1 cellular context compared by ENCODE assay signal in the genomic region with DNA sequence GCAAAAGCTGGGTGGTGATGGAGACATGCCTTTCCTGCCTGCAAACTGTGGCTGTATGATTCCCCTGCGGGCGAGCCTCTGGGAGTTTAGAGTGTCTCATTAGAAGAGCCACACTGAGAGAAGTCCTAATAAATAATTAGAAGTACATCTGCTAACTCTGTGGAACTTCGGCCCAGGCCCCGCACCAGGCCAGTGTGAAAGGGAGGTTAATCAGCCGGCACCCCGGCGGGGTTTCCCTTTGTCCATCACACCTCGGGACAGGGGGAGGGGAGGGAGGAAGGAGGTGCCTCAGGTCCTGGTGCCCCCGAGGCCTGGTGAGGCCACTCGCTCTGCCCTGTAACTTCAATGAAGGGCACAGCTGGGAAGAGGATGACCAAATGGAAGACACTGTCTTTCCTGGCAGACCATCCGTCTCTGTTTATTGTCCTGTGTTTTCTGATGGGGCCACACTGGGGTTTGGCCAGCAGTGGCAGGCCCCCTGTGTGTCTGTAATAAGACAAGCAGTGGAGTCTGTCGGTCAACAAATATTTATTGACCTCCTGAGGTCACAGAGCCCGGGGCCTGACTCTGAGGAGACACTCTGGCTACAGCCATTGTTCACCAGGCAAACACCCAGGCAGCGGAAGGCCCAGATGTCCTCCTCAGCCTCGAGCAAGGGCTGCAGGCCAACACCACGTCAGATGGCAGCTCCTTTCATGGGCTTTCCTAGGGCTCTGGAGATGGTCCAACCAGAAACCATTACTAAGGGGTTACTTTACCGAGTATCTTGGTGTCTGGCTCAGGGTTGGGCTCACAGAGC.
A peak's percentile ranks its signal among the peaks of the same experiment; 100 is the strongest.
TF ChIP-seq lines count a peak whose summit lies in the region.

No MANE protein-coding gene starts in this region.

TF ChIP-seq in HepG2, 621 proteins besides CTCF, POLR2A, EP300 and RAD21 (continued from another document and continues in another):
- TF ChIP-seq, protein P1, sequence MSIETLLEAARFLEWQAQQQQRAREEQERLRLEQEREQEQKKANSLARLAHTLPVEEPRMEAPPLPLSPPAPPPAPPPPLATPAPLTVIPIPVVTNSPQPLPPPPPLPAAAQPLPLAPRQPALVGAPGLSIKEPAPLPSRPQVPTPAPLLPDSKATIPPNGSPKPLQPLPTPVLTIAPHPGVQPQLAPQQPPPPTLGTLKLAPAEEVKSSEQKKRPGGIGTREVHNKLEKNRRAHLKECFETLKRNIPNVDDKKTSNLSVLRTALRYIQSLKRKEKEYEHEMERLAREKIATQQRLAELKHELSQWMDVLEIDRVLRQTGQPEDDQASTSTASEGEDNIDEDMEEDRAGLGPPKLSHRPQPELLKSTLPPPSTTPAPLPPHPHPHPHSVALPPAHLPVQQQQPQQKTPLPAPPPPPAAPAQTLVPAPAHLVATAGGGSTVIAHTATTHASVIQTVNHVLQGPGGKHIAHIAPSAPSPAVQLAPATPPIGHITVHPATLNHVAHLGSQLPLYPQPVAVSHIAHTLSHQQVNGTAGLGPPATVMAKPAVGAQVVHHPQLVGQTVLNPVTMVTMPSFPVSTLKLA (IDR thresholded peaks at IDR 0.05), result no peak
- 0 out of 2 replicates have a peak, but pooled peaks have one; percentile 25 for TF ChIP-seq SMYD3 (CRISPR knock-in tag; IDR thresholded peaks at IDR 0.05)
- TF ChIP-seq, protein P2, sequence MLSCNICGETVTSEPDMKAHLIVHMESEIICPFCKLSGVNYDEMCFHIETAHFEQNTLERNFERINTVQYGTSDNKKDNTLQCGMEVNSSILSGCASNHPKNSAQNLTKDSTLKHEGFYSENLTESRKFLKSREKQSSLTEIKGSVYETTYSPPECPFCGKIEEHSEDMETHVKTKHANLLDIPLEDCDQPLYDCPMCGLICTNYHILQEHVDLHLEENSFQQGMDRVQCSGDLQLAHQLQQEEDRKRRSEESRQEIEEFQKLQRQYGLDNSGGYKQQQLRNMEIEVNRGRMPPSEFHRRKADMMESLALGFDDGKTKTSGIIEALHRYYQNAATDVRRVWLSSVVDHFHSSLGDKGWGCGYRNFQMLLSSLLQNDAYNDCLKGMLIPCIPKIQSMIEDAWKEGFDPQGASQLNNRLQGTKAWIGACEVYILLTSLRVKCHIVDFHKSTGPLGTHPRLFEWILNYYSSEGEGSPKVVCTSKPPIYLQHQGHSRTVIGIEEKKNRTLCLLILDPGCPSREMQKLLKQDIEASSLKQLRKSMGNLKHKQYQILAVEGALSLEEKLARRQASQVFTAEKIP (CRISPR knock-in tag; IDR thresholded peaks at IDR 0.05; ENCODE audit: borderline replicate concordance), result no peak
- no peak for TF ChIP-seq SETDB1 (CRISPR knock-in tag; IDR thresholded peaks at IDR 0.05; ENCODE audit: borderline replicate concordance)
- TF ChIP-seq ATF7 (IDR thresholded peaks at IDR 0.05), result no peak
- no peak for TF ChIP-seq ATF7 (CRISPR knock-in tag; IDR thresholded peaks at IDR 0.05)
- TF ChIP-seq ETV5 (CRISPR knock-in tag; IDR thresholded peaks at IDR 0.05; ENCODE audit: borderline replicate concordance), result peak; percentile 49; the same call in 1 of the 2 replicates
- TF ChIP-seq NAIF1 (CRISPR knock-in tag; IDR thresholded peaks at IDR 0.05; ENCODE audit: borderline replicate concordance), result 0 out of 2 replicates have a peak, but pooled peaks have one; percentile 55
- TF ChIP-seq NCOA1 (CRISPR knock-in tag; IDR thresholded peaks at IDR 0.05), result no peak
- TF ChIP-seq, protein P3, sequence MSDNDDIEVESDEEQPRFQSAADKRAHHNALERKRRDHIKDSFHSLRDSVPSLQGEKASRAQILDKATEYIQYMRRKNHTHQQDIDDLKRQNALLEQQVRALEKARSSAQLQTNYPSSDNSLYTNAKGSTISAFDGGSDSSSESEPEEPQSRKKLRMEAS (IDR thresholded peaks at IDR 0.05), result peak; percentile 79
- TF ChIP-seq FOXC1 (CRISPR knock-in tag; IDR thresholded peaks at IDR 0.05; ENCODE audit: borderline replicate concordance), result no peak
- TF ChIP-seq, protein P4, sequence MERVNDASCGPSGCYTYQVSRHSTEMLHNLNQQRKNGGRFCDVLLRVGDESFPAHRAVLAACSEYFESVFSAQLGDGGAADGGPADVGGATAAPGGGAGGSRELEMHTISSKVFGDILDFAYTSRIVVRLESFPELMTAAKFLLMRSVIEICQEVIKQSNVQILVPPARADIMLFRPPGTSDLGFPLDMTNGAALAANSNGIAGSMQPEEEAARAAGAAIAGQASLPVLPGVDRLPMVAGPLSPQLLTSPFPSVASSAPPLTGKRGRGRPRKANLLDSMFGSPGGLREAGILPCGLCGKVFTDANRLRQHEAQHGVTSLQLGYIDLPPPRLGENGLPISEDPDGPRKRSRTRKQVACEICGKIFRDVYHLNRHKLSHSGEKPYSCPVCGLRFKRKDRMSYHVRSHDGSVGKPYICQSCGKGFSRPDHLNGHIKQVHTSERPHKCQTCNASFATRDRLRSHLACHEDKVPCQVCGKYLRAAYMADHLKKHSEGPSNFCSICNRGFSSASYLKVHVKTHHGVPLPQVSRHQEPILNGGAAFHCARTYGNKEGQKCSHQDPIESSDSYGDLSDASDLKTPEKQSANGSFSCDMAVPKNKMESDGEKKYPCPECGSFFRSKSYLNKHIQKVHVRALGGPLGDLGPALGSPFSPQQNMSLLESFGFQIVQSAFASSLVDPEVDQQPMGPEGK (CRISPR knock-in tag; IDR thresholded peaks at IDR 0.05), result peak; percentile 80
- TF ChIP-seq ZNF777 (CRISPR knock-in tag; IDR thresholded peaks at IDR 0.05), result no peak
- TF ChIP-seq ZNF709 (CRISPR knock-in tag; IDR thresholded peaks at IDR 0.05), result no peak
- peak; percentile 31; the same call in 1 of the 2 replicates for TF ChIP-seq POLR2G (IDR thresholded peaks at IDR 0.05; ENCODE audit: low read depth, low read length)
- peak; percentile 23; the same call in 1 of the 2 replicates for TF ChIP-seq ONECUT2 (CRISPR knock-in tag; IDR thresholded peaks at IDR 0.05)
- peak; percentile 83 for TF ChIP-seq MED1 (CRISPR knock-in tag; IDR thresholded peaks at IDR 0.05)
- TF ChIP-seq, protein P5, sequence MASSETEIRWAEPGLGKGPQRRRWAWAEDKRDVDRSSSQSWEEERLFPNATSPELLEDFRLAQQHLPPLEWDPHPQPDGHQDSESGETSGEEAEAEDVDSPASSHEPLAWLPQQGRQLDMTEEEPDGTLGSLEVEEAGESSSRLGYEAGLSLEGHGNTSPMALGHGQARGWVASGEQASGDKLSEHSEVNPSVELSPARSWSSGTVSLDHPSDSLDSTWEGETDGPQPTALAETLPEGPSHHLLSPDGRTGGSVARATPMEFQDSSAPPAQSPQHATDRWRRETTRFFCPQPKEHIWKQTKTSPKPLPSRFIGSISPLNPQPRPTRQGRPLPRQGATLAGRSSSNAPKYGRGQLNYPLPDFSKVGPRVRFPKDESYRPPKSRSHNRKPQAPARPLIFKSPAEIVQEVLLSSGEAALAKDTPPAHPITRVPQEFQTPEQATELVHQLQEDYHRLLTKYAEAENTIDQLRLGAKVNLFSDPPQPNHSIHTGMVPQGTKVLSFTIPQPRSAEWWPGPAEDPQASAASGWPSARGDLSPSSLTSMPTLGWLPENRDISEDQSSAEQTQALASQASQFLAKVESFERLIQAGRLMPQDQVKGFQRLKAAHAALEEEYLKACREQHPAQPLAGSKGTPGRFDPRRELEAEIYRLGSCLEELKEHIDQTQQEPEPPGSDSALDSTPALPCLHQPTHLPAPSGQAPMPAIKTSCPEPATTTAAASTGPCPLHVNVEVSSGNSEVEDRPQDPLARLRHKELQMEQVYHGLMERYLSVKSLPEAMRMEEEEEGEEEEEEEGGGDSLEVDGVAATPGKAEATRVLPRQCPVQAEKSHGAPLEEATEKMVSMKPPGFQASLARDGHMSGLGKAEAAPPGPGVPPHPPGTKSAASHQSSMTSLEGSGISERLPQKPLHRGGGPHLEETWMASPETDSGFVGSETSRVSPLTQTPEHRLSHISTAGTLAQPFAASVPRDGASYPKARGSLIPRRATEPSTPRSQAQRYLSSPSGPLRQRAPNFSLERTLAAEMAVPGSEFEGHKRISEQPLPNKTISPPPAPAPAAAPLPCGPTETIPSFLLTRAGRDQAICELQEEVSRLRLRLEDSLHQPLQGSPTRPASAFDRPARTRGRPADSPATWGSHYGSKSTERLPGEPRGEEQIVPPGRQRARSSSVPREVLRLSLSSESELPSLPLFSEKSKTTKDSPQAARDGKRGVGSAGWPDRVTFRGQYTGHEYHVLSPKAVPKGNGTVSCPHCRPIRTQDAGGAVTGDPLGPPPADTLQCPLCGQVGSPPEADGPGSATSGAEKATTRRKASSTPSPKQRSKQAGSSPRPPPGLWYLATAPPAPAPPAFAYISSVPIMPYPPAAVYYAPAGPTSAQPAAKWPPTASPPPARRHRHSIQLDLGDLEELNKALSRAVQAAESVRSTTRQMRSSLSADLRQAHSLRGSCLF (CRISPR knock-in tag; IDR thresholded peaks at IDR 0.05; ENCODE audit: borderline replicate concordance), result no peak
- no peak for TF ChIP-seq PLRG1 (conservative IDR thresholded peaks at IDR 0.05)
- TF ChIP-seq MYC (CRISPR knock-in tag; IDR thresholded peaks at IDR 0.05; ENCODE audit: borderline replicate concordance), result no peak
- TF ChIP-seq MAF1 (CRISPR knock-in tag; IDR thresholded peaks at IDR 0.05; ENCODE audit: borderline replicate concordance), result no peak; the same call in 1 of the 2 replicates
- TF ChIP-seq ZNF24 (IDR thresholded peaks at IDR 0.05), result no peak
- peak; percentile 21; the same call in 1 of the 2 replicates for TF ChIP-seq POGZ (CRISPR knock-in tag; IDR thresholded peaks at IDR 0.05)
- TF ChIP-seq TAF1 (CRISPR knock-in tag; IDR thresholded peaks at IDR 0.05), result no peak
- TF ChIP-seq SALL1 (CRISPR knock-in tag; IDR thresholded peaks at IDR 0.05), result peak; percentile 89
- TF ChIP-seq ZSCAN22 (CRISPR knock-in tag; IDR thresholded peaks at IDR 0.05), result no peak
- peak; percentile 65; the same call in 1 of the 2 replicates for TF ChIP-seq KDM6A (CRISPR knock-in tag; IDR thresholded peaks at IDR 0.05; ENCODE audit: low read depth)
- TF ChIP-seq, protein P6, sequence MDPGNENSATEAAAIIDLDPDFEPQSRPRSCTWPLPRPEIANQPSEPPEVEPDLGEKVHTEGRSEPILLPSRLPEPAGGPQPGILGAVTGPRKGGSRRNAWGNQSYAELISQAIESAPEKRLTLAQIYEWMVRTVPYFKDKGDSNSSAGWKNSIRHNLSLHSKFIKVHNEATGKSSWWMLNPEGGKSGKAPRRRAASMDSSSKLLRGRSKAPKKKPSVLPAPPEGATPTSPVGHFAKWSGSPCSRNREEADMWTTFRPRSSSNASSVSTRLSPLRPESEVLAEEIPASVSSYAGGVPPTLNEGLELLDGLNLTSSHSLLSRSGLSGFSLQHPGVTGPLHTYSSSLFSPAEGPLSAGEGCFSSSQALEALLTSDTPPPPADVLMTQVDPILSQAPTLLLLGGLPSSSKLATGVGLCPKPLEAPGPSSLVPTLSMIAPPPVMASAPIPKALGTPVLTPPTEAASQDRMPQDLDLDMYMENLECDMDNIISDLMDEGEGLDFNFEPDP (CRISPR knock-in tag; conservative IDR thresholded peaks at IDR 0.05), result no peak
- TF ChIP-seq CHD2 (IDR thresholded peaks at IDR 0.05; ENCODE audit: low read depth, low read length), result no peak
- TF ChIP-seq, protein P7, sequence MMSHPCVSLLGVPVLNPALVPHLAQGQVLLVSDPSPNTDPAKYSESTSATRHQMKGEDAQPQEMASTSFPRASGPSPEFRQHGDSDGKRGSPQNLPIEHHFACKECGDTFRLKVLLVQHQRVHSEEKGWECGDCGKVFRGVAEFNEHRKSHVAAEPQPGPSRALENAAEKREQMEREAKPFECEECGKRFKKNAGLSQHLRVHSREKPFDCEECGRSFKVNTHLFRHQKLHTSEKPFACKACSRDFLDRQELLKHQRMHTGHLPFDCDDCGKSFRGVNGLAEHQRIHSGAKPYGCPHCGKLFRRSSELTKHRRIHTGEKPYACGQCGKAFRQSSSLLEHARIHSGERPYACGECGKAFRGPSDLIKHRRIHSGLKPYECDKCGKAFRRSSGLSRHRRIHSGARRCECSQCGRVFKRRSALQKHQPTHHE (CRISPR knock-in tag; IDR thresholded peaks at IDR 0.05; ENCODE audit: borderline replicate concordance), result no peak
- TF ChIP-seq, protein P8, sequence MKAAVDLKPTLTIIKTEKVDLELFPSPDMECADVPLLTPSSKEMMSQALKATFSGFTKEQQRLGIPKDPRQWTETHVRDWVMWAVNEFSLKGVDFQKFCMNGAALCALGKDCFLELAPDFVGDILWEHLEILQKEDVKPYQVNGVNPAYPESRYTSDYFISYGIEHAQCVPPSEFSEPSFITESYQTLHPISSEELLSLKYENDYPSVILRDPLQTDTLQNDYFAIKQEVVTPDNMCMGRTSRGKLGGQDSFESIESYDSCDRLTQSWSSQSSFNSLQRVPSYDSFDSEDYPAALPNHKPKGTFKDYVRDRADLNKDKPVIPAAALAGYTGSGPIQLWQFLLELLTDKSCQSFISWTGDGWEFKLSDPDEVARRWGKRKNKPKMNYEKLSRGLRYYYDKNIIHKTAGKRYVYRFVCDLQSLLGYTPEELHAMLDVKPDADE (CRISPR knock-in tag; IDR thresholded peaks at IDR 0.05), result no peak
- TF ChIP-seq PHF8 (CRISPR knock-in tag; IDR thresholded peaks at IDR 0.05), result no peak
- TF ChIP-seq NFIB (CRISPR knock-in tag; IDR thresholded peaks at IDR 0.05; ENCODE audit: borderline replicate concordance), result no peak
- no peak for TF ChIP-seq TRIM24 (CRISPR knock-in tag; IDR thresholded peaks at IDR 0.05)
- TF ChIP-seq STAG1 (CRISPR knock-in tag; IDR thresholded peaks at IDR 0.05), result peak; percentile 32; the same call in 1 of the 2 replicates
- TF ChIP-seq ESRRA (CRISPR knock-in tag; IDR thresholded peaks at IDR 0.05; ENCODE audit: low read depth), result no peak
- TF ChIP-seq, protein P9, sequence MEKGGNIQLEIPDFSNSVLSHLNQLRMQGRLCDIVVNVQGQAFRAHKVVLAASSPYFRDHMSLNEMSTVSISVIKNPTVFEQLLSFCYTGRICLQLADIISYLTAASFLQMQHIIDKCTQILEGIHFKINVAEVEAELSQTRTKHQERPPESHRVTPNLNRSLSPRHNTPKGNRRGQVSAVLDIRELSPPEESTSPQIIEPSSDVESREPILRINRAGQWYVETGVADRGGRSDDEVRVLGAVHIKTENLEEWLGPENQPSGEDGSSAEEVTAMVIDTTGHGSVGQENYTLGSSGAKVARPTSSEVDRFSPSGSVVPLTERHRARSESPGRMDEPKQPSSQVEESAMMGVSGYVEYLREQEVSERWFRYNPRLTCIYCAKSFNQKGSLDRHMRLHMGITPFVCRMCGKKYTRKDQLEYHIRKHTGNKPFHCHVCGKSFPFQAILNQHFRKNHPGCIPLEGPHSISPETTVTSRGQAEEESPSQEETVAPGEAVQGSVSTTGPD (CRISPR knock-in tag; IDR thresholded peaks at IDR 0.05), result peak; percentile 47; the same call in 1 of the 2 replicates
- peak; percentile 92 for TF ChIP-seq NCOA2 (CRISPR knock-in tag; IDR thresholded peaks at IDR 0.05)
- TF ChIP-seq ELF1 (CRISPR knock-in tag; IDR thresholded peaks at IDR 0.05), result no peak
- no peak for TF ChIP-seq HOXA9 (CRISPR knock-in tag; IDR thresholded peaks at IDR 0.05; ENCODE audit: borderline replicate concordance)
- TF ChIP-seq, protein P10, sequence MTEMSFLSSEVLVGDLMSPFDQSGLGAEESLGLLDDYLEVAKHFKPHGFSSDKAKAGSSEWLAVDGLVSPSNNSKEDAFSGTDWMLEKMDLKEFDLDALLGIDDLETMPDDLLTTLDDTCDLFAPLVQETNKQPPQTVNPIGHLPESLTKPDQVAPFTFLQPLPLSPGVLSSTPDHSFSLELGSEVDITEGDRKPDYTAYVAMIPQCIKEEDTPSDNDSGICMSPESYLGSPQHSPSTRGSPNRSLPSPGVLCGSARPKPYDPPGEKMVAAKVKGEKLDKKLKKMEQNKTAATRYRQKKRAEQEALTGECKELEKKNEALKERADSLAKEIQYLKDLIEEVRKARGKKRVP (CRISPR knock-in tag; IDR thresholded peaks at IDR 0.05), result peak in 1 of 2 experiments; percentile 42; a peak in 1 of 4 replicates
- TF ChIP-seq ZNF749 (CRISPR knock-in tag; IDR thresholded peaks at IDR 0.05; ENCODE audit: borderline replicate concordance), result peak; percentile 45; the same call in 1 of the 2 replicates
- peak; percentile 42; the same call in 1 of the 2 replicates for TF ChIP-seq THAP11 (CRISPR knock-in tag; IDR thresholded peaks at IDR 0.05)
